ENCODE assay signal across 2 cellular contexts in genomic region chrX:153871946-153872878, GRCh38.
TF ChIP-seq lines count a peak whose summit lies in the region.

No MANE protein-coding gene starts in this region.

TF ChIP-seq in SK-N-SH, 30 proteins besides CTCF, POLR2A, EP300 and RAD21 (continued from another document):
- TF ChIP-seq MAX (IDR thresholded peaks at IDR 0.05; ENCODE audit: low read depth): no peak
- TF ChIP-seq JUND (IDR thresholded peaks at IDR 0.05): no peak
- TF ChIP-seq CHD2 (IDR thresholded peaks at IDR 0.05; ENCODE audit: low read length, partially characterized antibody): no peak
TF ChIP-seq in SK-N-SH: peak in this region for 0.

TF ChIP-seq in SK-N-SH treated with all-trans-retinoic acid at 6 μM for 48 hours, 23 proteins besides CTCF, POLR2A, EP300 and RAD21 (continued from another document):
- TF ChIP-seq PATZ1 (CRISPR knock-in tag; IDR thresholded peaks at IDR 0.05; ENCODE audit: borderline replicate concordance) (no peak), POU6F1 (CRISPR knock-in tag; IDR thresholded peaks at IDR 0.05; ENCODE audit: borderline replicate concordance, low read depth) (no peak), PPARA (CRISPR knock-in tag; IDR thresholded peaks at IDR 0.05; ENCODE audit: borderline replicate concordance) (no peak), ZFP3 (CRISPR knock-in tag; IDR thresholded peaks at IDR 0.05) (no peak), BACH2 (CRISPR knock-in tag; IDR thresholded peaks at IDR 0.05; ENCODE audit: borderline replicate concordance) (no peak), TSHZ2 (CRISPR knock-in tag; IDR thresholded peaks at IDR 0.05) (no peak)
